ENCODE assay signal across 1 cellular context in genomic region chr2:182784777-182785176, GRCh38.
TF ChIP-seq lines count a peak whose summit lies in the region.

No MANE protein-coding gene starts in this region.

TF ChIP-seq in SK-N-SH, 30 proteins besides CTCF, POLR2A, EP300 and RAD21 (continued from another document):
- TF ChIP-seq REST (IDR thresholded peaks at IDR 0.05; ENCODE audit: low read depth, low read length) (no peak), GABPA (IDR thresholded peaks at IDR 0.05; ENCODE audit: low read depth) (no peak), FOSL2 (IDR thresholded peaks at IDR 0.05; ENCODE audit: borderline replicate concordance, low read depth) (no peak), JUND (IDR thresholded peaks at IDR 0.05) (no peak), POLR2AphosphoS5 (IDR thresholded peaks at IDR 0.05; ENCODE audit: low read depth, low read length) (no peak), TCF12 (IDR thresholded peaks at IDR 0.05) (no peak), MXI1 (IDR thresholded peaks at IDR 0.05; ENCODE audit: low read depth, low read length) (no peak), TEAD4 (IDR thresholded peaks at IDR 0.05; ENCODE audit: borderline replicate concordance, insufficient read depth) (no peak), ELF1 (IDR thresholded peaks at IDR 0.05) (no peak), MAX (IDR thresholded peaks at IDR 0.05; ENCODE audit: low read depth) (no peak), RCOR1 (IDR thresholded peaks at IDR 0.05; ENCODE audit: low read length) (0 out of 2 replicates have a peak, but pooled peaks have one; percentile 22), PBX3 (IDR thresholded peaks at IDR 0.05) (no peak), FOXM1 (IDR thresholded peaks at IDR 0.05; ENCODE audit: low read depth) (no peak), RXRA (IDR thresholded peaks at IDR 0.05; ENCODE audit: borderline replicate concordance, low read depth) (no peak), YY1 (IDR thresholded peaks at IDR 0.05; ENCODE audit: low read depth) (no peak), SMC3 (IDR thresholded peaks at IDR 0.05; ENCODE audit: low read depth, low read length) (peak; percentile 75), MEF2A (IDR thresholded peaks at IDR 0.05; ENCODE audit: borderline replicate concordance, low read depth) (no peak), USF1 (IDR thresholded peaks at IDR 0.05; ENCODE audit: borderline replicate concordance, low read depth) (no peak), USF2 (IDR thresholded peaks at IDR 0.05; ENCODE audit: borderline replicate concordance, low read depth, low read length) (no peak), CHD2 (IDR thresholded peaks at IDR 0.05; ENCODE audit: low read length, partially characterized antibody) (peak; percentile 20), EZH2phosphoT487 (IDR thresholded peaks at IDR 0.05; ENCODE audit: borderline replicate concordance, low read depth) (no peak), ZBTB33 (IDR thresholded peaks at IDR 0.05; ENCODE audit: borderline replicate concordance, low read depth) (no peak), NFIC (IDR thresholded peaks at IDR 0.05; ENCODE audit: borderline replicate concordance) (no peak), RFX5 (IDR thresholded peaks at IDR 0.05; ENCODE audit: low read length) (no peak), FOXJ3 (CRISPR knock-in tag; IDR thresholded peaks at IDR 0.05) (no peak)
